ENCODE assay signal across 20 cellular contexts in genomic region chr10:114295393-114295792, GRCh38. TPM values are rescaled to one million over a fixed set of nuclear protein-coding genes. Genes with fewer than 3 reads are reported as not detected.
DNase-seq lines count a peak whose midpoint lies in the region; ATAC-seq and TF ChIP-seq lines count a peak whose summit lies in the region.
"Had no signal": no experiment of that assay in that cellular context is flagged by ENCODE, and none has a peak within 500 bp of the region (broad histone marks: within the 10 kb centered on the region; RNA-seq: fewer than 3 reads in every experiment).

No MANE protein-coding gene starts in this region.

- TF ChIP-seq CTCF in Panc1 (IDR thresholded peaks at IDR 0.05) = no peak
- TF ChIP-seq CTCF in mucosa of descending colon (IDR thresholded peaks at IDR 0.05) = no peak

- H3K9ac ChIP-seq in BLaER1 = no peak overlapping the region

- H3K4me1 ChIP-seq in BLaER1 = peaks cover 37% of the 10 kb centered on the region
- no peaks in the 10 kb centered on the region for H3K4me1 ChIP-seq in Panc1 (ENCODE audit: control insufficient read depth, insufficient read depth, low read length)
- H3K4me1 ChIP-seq in mucosa of descending colon (ENCODE audit: low read depth) = no peaks in the 10 kb centered on the region
- H3K4me1 ChIP-seq: BE2C had no signal

- in situ Hi-C loops in Caki2 (cut with HindIII; ENCODE audit: low pct_unique_long_range_greater_than_20kb, low sequenced_read_pairs) (no loop called here), Panc1 (cut with HindIII; ENCODE audit: low pct_unique_long_range_greater_than_20kb, low sequenced_read_pairs) (no loop called here)

- DNase-seq in Caki2 (ENCODE audit: low read depth) = peak; percentile 14
- DNase-seq in Panc1 (ENCODE audit: low read depth, low spot score) = no peak
- DNase-seq in caudate nucleus (lab: John Stamatoyannopoulos, UW) = no peak
- no peak for DNase-seq in RPMI8226
- DNase-seq in mucosa of descending colon = no peak
- DNase-seq: ACHN; BE2C; CD4-positive, alpha-beta memory T cell; DMS 273 treated with DMSO at 0.1 percent for 48 hours; DMS79; GDM1; HCEC 1CT; KG1 had no signal

- no peaks in the 10 kb centered on the region for H4K20me1 ChIP-seq in BLaER1

- H3K9me3 ChIP-seq in BLaER1 (peaks cover 66% of the 10 kb centered on the region), Panc1 (ENCODE audit: control insufficient read depth, insufficient read depth, low read depth, low read length) (peaks cover 11% of the 10 kb centered on the region; the same call in 1 of the 2 replicates), mucosa of descending colon (peaks cover 19% of the 10 kb centered on the region)
- H3K9me3 ChIP-seq: BE2C had no signal

- intact Hi-C loops in Panc1 (cut with micrococcal nuclease; ENCODE audit: unreplicated experiment) (no loop called here), mucosa of descending colon (cut with DNase I, micrococcal nuclease) (no loop called here)

- H3K36me3 ChIP-seq in BLaER1 = peaks cover 50% of the 10 kb centered on the region
- peaks cover 41% of the 10 kb centered on the region for H3K36me3 ChIP-seq in Panc1 (ENCODE audit: control insufficient read depth, insufficient read depth, low read length)
- H3K36me3 ChIP-seq in mucosa of descending colon (ENCODE audit: low read depth) = no peaks in the 10 kb centered on the region
- H3K36me3 ChIP-seq: BE2C had no signal

- H3K4me3 ChIP-seq in BLaER1 (peak overlapping the region; percentile 24; the same call in 1 of the 2 replicates), Panc1 (ENCODE audit: low read depth in 2 of 2, low read length in 2 of 2) (no peak overlapping the region), mucosa of descending colon (no peak overlapping the region)
- H3K4me3 ChIP-seq: GM23338 had no signal

- peak overlapping the region; percentile 62; the same call in 1 of the 2 replicates for H3K4me2 ChIP-seq in BLaER1
- H3K4me2 ChIP-seq: GM23338 had no signal

- CTCF ChIA-PET in Panc1 (lab: Charles Lee) = no interaction called here

- ATAC-seq in Panc1 (no peak), mucosa of descending colon (no peak), HG02623 (IDR thresholded peaks at IDR 0.05; ENCODE audit: unreplicated experiment) (no peak)
- ATAC-seq: GM23338, HepG2 had no signal

- BruUV-seq in Panc1 (replicated peaks; lab: Mats Ljungman, UMichigan) = TSS peak; percentile 67

- H3K27ac ChIP-seq in BLaER1 = peak overlapping the region; percentile 76
- H3K27ac ChIP-seq in Panc1 (ENCODE audit: low read length) = no peak overlapping the region
- H3K27ac ChIP-seq in caudate nucleus (ENCODE audit: low read depth, low read length) = peak overlapping the region; percentile 8
- H3K27ac ChIP-seq: C4-2B had no signal

- H3K27me3 ChIP-seq in BLaER1 (no peaks in the 10 kb centered on the region), Panc1 (ENCODE audit: control insufficient read depth, insufficient read depth, low read length) (no peaks in the 10 kb centered on the region)
- H3K27me3 ChIP-seq: BE2C had no signal

- POLR2A ChIA-PET in Panc1 (lab: Charles Lee) = no interaction called here

RNA-seq across cellular contexts. Expression of gene VWA2, which starts 56.3 kb away (rescaled TPM):
- not detected in 2 replicates for total RNA-seq in Caki2 (2014; rRNA removed; shearing (Covaris generic); ENCODE audit: low replicate concordance)
- 0.77 TPM for total RNA-seq in Panc1 (2021; ENCODE audit: unreplicated experiment)
- 0.55 TPM for polyA plus RNA-seq in Panc1 (2012; ENCODE audit: insufficient read length)
- 1 to 10 TPM in 2 of 3 donors, under 1 TPM in 1; 0.47 to 3.2 (median 1.9) TPM for total RNA-seq in mucosa of descending colon
- total RNA-seq: CD4-positive, alpha-beta memory T cell; Daoy; HepG2 had no signal
- polyA plus RNA-seq: CD4-positive, alpha-beta memory T cell; HepG2; IgD-negative memory B cell had no signal
